15 cellular contexts compared by ENCODE assay signal in the genomic region with DNA sequence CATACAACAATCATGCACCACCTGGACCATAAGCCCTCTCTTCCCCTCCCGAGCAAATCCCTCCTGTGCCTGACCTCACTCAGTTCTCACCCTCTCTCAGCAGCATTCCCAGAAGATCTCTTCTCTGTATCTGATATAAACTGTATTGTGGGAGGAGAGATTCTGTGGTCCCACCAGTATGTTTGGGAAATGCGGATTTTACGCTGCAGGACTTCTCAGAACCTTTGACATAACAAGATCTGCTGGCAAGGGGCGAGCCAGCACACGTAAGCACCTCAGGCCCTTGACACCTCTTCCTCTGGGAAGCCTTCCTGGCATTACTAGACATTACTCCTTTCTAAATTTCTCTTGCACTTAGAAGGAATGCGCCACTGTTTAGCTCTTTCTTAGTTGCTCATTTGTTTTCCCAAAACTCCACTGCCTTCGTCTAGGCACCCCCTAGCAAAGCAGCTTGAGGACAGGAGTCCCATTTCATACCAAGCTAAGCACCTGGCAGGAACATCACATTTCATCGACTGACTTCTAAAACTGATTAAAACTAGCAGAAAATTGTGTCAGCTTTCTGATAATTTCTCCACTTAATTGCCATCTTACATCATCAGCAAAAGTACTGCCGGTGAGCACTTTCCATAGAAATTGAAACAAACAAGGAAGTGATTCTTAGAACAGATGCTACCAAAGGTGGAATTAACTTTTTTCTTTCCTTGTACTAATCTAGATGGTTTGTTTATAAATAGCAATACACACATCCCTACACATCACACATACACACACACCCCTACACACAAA.
"Had no signal": no experiment of that assay in that cellular context is flagged by ENCODE, and none has a peak within 500 bp of the region (broad histone marks: within the 10 kb centered on the region; RNA-seq: fewer than 3 reads in every experiment).

No MANE protein-coding gene starts in this region.

- H3K9me3 Mint-ChIP-seq: activated CD4-positive, alpha-beta memory T cell treated with anti-CD3 and anti-CD28 coated beads, Interleukin-2, amount 10 ng/mL, durations not matched to agents 7 days and 5 days; natural killer cell treated with Interleukin-12 subunit alpha and Interleukin-12 subunit beta and Interleukin-15 and Interleukin-18, amount 100 ng/mL, for 72 hours had no signal

- H3K4me3 ChIP-seq: gastroesophageal sphincter, upper lobe of right lung had no signal

- H3K4me3 Mint-ChIP-seq: activated CD4-positive, alpha-beta memory T cell treated with anti-CD3 and anti-CD28 coated beads, Interleukin-2, amount 10 ng/mL, durations not matched to agents 7 days and 5 days; activated CD4-positive, alpha-beta T cell treated with anti-CD3 and anti-CD28 coated beads for 36 hours; natural killer cell treated with Interleukin-12 subunit alpha and Interleukin-12 subunit beta and Interleukin-15 and Interleukin-18, amount 100 ng/mL, for 72 hours had no signal

- H3K27me3 ChIP-seq: gastroesophageal sphincter, upper lobe of right lung had no signal

- H3K36me3 ChIP-seq: upper lobe of right lung had no signal

- H3K27ac Mint-ChIP-seq: activated CD4-positive, alpha-beta T cell treated with anti-CD3 and anti-CD28 coated beads for 36 hours; natural killer cell treated with Interleukin-12 subunit alpha and Interleukin-12 subunit beta and Interleukin-15 and Interleukin-18, amount 100 ng/mL, for 72 hours had no signal

- H3K9me3 ChIP-seq: gastroesophageal sphincter, upper lobe of right lung had no signal

- H3K36me3 Mint-ChIP-seq: natural killer cell treated with Interleukin-12 subunit alpha and Interleukin-12 subunit beta and Interleukin-15 and Interleukin-18, amount 100 ng/mL, for 72 hours had no signal

- DNase-seq: activated CD4-positive, alpha-beta memory T cell treated with anti-CD3 and anti-CD28 coated beads, Interleukin-2, amount 10 ng/mL, durations not matched to agents 7 days and 5 days; activated CD4-positive, alpha-beta T cell treated with anti-CD3 and anti-CD28 coated beads for 36 hours; activated CD8-positive, alpha-beta memory T cell treated with anti-CD3 and anti-CD28 coated beads, Interleukin-2, amount 50 U/mL, for 4 hours; aorta; caudate nucleus; cortex of kidney; left ventricle myocardium superior; mesenchymal stem cell; stimulated activated CD4-positive, alpha-beta T cell treated with anti-CD3 and anti-CD28 coated beads, Interleukin-12 subunit alpha, Interleukin-12 subunit beta, amount 100 ng/mL, for 4 hours; stimulated activated naive CD4-positive, alpha-beta T cell treated with Interleukin-2 at 50 U/mL for 16 hours; T1000; upper lobe of right lung had no signal

- FAIRE-seq: keratinocyte had no signal

- H3K4me1 ChIP-seq: gastroesophageal sphincter, upper lobe of right lung had no signal

- ATAC-seq: gastroesophageal sphincter, left ventricle myocardium superior had no signal

- H3K27ac ChIP-seq: gastroesophageal sphincter, upper lobe of right lung had no signal
